Comparison of ENCODE assay signal across 1 cellular context in the genomic region with DNA sequence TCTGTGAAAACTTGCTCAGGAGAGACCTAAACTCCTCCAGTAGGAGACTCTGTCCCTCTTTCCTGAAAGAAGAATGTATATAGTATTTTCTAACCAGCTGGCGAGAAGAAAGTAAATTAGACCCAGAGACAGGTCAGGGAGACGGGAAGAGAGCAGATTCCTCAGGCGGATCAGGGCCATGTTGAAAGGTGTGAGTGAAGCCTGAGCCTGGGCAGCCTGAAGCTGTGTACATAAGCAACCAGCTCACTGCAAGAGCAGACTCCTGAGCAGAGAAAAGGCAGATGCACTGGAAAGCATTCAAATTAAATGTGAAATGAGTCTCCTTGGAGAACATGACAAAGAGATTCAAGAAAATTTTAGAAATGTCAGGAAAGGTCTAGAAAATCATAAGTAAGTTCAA.
TF ChIP-seq lines count a peak whose summit lies in the region.

No MANE protein-coding gene starts in this region.

TF ChIP-seq in GM23338, 12 proteins besides CTCF, POLR2A, EP300 and RAD21 (continued from another document):
- TF ChIP-seq, protein P1, sequence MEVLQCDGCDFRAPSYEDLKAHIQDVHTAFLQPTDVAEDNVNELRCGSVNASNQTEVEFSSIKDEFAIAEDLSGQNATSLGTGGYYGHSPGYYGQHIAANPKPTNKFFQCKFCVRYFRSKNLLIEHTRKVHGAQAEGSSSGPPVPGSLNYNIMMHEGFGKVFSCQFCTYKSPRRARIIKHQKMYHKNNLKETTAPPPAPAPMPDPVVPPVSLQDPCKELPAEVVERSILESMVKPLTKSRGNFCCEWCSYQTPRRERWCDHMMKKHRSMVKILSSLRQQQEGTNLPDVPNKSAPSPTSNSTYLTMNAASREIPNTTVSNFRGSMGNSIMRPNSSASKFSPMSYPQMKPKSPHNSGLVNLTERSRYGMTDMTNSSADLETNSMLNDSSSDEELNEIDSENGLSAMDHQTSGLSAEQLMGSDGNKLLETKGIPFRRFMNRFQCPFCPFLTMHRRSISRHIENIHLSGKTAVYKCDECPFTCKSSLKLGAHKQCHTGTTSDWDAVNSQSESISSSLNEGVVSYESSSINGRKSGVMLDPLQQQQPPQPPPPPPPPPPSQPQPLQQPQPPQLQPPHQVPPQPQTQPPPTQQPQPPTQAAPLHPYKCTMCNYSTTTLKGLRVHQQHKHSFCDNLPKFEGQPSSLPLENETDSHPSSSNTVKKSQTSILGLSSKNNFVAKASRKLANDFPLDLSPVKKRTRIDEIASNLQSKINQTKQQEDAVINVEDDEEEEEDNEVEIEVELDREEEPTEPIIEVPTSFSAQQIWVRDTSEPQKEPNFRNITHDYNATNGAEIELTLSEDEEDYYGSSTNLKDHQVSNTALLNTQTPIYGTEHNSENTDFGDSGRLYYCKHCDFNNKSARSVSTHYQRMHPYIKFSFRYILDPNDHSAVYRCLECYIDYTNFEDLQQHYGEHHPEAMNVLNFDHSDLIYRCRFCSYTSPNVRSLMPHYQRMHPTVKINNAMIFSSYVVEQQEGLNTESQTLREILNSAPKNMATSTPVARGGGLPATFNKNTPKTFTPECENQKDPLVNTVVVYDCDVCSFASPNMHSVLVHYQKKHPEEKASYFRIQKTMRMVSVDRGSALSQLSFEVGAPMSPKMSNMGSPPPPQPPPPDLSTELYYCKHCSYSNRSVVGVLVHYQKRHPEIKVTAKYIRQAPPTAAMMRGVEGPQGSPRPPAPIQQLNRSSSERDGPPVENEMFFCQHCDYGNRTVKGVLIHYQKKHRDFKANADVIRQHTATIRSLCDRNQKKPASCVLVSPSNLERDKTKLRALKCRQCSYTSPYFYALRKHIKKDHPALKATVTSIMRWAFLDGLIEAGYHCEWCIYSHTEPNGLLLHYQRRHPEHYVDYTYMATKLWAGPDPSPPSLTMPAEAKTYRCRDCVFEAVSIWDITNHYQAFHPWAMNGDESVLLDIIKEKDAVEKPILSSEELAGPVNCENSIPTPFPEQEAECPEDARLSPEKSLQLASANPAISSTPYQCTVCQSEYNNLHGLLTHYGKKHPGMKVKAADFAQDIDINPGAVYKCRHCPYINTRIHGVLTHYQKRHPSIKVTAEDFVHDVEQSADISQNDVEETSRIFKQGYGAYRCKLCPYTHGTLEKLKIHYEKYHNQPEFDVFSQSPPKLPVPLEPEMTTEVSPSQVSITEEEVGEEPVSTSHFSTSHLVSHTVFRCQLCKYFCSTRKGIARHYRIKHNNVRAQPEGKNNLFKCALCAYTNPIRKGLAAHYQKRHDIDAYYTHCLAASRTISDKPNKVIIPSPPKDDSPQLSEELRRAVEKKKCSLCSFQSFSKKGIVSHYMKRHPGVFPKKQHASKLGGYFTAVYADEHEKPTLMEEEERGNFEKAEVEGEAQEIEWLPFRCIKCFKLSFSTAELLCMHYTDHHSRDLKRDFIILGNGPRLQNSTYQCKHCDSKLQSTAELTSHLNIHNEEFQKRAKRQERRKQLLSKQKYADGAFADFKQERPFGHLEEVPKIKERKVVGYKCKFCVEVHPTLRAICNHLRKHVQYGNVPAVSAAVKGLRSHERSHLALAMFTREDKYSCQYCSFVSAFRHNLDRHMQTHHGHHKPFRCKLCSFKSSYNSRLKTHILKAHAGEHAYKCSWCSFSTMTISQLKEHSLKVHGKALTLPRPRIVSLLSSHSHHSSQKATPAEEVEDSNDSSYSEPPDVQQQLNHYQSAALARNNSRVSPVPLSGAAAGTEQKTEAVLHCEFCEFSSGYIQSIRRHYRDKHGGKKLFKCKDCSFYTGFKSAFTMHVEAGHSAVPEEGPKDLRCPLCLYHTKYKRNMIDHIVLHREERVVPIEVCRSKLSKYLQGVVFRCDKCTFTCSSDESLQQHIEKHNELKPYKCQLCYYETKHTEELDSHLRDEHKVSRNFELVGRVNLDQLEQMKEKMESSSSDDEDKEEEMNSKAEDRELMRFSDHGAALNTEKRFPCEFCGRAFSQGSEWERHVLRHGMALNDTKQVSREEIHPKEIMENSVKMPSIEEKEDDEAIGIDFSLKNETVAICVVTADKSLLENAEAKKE (CRISPR knock-in tag; IDR thresholded peaks at IDR 0.05) = no peak
- TF ChIP-seq, protein P2, sequence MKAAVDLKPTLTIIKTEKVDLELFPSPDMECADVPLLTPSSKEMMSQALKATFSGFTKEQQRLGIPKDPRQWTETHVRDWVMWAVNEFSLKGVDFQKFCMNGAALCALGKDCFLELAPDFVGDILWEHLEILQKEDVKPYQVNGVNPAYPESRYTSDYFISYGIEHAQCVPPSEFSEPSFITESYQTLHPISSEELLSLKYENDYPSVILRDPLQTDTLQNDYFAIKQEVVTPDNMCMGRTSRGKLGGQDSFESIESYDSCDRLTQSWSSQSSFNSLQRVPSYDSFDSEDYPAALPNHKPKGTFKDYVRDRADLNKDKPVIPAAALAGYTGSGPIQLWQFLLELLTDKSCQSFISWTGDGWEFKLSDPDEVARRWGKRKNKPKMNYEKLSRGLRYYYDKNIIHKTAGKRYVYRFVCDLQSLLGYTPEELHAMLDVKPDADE (IDR thresholded peaks at IDR 0.05) = no peak
- no peak for TF ChIP-seq CREB1 (CRISPR knock-in tag; IDR thresholded peaks at IDR 0.05; ENCODE audit: low read depth)
- no peak for TF ChIP-seq ZNF331 (CRISPR knock-in tag; IDR thresholded peaks at IDR 0.05; ENCODE audit: low read depth)
- no peak for TF ChIP-seq STAT1 (IDR thresholded peaks at IDR 0.05; ENCODE audit: unreplicated experiment)
- TF ChIP-seq, protein P3, sequence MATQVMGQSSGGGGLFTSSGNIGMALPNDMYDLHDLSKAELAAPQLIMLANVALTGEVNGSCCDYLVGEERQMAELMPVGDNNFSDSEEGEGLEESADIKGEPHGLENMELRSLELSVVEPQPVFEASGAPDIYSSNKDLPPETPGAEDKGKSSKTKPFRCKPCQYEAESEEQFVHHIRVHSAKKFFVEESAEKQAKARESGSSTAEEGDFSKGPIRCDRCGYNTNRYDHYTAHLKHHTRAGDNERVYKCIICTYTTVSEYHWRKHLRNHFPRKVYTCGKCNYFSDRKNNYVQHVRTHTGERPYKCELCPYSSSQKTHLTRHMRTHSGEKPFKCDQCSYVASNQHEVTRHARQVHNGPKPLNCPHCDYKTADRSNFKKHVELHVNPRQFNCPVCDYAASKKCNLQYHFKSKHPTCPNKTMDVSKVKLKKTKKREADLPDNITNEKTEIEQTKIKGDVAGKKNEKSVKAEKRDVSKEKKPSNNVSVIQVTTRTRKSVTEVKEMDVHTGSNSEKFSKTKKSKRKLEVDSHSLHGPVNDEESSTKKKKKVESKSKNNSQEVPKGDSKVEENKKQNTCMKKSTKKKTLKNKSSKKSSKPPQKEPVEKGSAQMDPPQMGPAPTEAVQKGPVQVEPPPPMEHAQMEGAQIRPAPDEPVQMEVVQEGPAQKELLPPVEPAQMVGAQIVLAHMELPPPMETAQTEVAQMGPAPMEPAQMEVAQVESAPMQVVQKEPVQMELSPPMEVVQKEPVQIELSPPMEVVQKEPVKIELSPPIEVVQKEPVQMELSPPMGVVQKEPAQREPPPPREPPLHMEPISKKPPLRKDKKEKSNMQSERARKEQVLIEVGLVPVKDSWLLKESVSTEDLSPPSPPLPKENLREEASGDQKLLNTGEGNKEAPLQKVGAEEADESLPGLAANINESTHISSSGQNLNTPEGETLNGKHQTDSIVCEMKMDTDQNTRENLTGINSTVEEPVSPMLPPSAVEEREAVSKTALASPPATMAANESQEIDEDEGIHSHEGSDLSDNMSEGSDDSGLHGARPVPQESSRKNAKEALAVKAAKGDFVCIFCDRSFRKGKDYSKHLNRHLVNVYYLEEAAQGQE (IDR thresholded peaks at IDR 0.05; ENCODE audit: unreplicated experiment) = no peak
- no peak for TF ChIP-seq ZNF114 (CRISPR knock-in tag; IDR thresholded peaks at IDR 0.05)
- no peak for TF ChIP-seq JUNB (IDR thresholded peaks at IDR 0.05; ENCODE audit: unreplicated experiment)
- TF ChIP-seq NANOG (IDR thresholded peaks at IDR 0.05; ENCODE audit: borderline replicate concordance) = no peak
TF ChIP-seq in GM23338: peak in this region for 0.
